In genomic region chr6:117346142-117346930, GRCh38 we compare ENCODE assay signal across 9 cellular contexts.
DNase-seq lines count a peak whose midpoint lies in the region; ATAC-seq and TF ChIP-seq lines count a peak whose summit lies in the region.
"Had no signal": no experiment of that assay in that cellular context is flagged by ENCODE, and none has a peak within 500 bp of the region (broad histone marks: within the 10 kb centered on the region; RNA-seq: fewer than 3 reads in every experiment).

No MANE protein-coding gene starts in this region.

- TF ChIP-seq CTCF in CD14-positive monocyte (IDR thresholded peaks at IDR 0.05) (peak; percentile 62), HCT116 (IDR thresholded peaks at IDR 0.05 in 2 of 3, conservative IDR thresholded peaks at IDR 0.05 in 1 of 3; ENCODE audit: borderline replicate concordance in 1 of 3, insufficient read depth in 1 of 3, low read depth in 2 of 3, low read length in 2 of 3) (peak; percentile 27 to 57 (median 53); a peak in 4 of 6 replicates), PC-9 (conservative IDR thresholded peaks at IDR 0.05) (peak; percentile 89), fibroblast of lung (conservative IDR thresholded peaks at IDR 0.05 in 1 of 2, IDR thresholded peaks at IDR 0.05 in 1 of 2; ENCODE audit: low read depth in 1 of 2, low read length in 2 of 2) (peak; percentile 7 to 27), gastrocnemius medialis (IDR thresholded peaks at IDR 0.05 in 4 of 5, conservative IDR thresholded peaks at IDR 0.05 in 1 of 5) (peak in 4 of 5 experiments; percentile 23 to 55 (median 53))

- no peaks in the 10 kb centered on the region for H3K9me3 Mint-ChIP-seq in CD14-positive monocyte

- H3K27me3 ChIP-seq in HCT116 (ENCODE audit: insufficient read depth, low read length) = no peaks in the 10 kb centered on the region
- no peaks in the 10 kb centered on the region for H3K27me3 ChIP-seq in PC-9 (ENCODE audit: insufficient read depth, low read depth)
- no peaks in the 10 kb centered on the region for H3K27me3 ChIP-seq in fibroblast of lung (ENCODE audit: control insufficient read depth, insufficient read depth, low read length)
- no peaks in the 10 kb centered on the region for H3K27me3 ChIP-seq in gastrocnemius medialis

- no peaks in the 10 kb centered on the region for H3K9me2 ChIP-seq in HCT116 (ENCODE audit: insufficient read depth)
- no peaks in the 10 kb centered on the region for H3K9me2 ChIP-seq in PC-9 (ENCODE audit: insufficient read depth)

- DNase-seq in CD14-positive monocyte (ENCODE audit: low spot score) (no peak), HCT116 (ENCODE audit: low read depth, low spot score) (no peak), PC-9 (peak in 1 of 2 experiments; percentile 44), fibroblast of lung (ENCODE audit: low read depth in 2 of 2) (peak; percentile 18 to 52), gastrocnemius medialis (no peak), NK-92 (lab: John Stamatoyannopoulos, UW; ENCODE audit: unreplicated experiment) (no peak), left colon (no peak)

- H2AFZ ChIP-seq in HCT116 (ENCODE audit: low read depth, low read length, poor library complexity, severe bottlenecking) (peak overlapping the region; percentile 90), PC-9 (no peak overlapping the region; the same call in 1 of the 2 replicates), fibroblast of lung (ENCODE audit: low read length) (no peak overlapping the region)

- intact Hi-C loops in CD14-positive monocyte (cut with micrococcal nuclease) = loop anchor here in 1 of 2 donors (10.0 kb wide), 1 partner anchor 208 kb away; no protein-coding TSS in a partner anchor
- intact Hi-C loops in HCT116 (cut with micrococcal nuclease) = loop anchor here (1.0 to 5.0 kb wide), 5 partner anchors 102 to 484 kb away; partner anchors contain the start of gene NUS1
- intact Hi-C loops in PC-9 (cut with micrococcal nuclease; ENCODE audit: unreplicated experiment) = loop anchor here (1.0 to 10.0 kb wide), 6 partner anchors 101 to 1238 kb away; no protein-coding TSS in a partner anchor
- intact Hi-C loops in gastrocnemius medialis (cut with DNase I; ENCODE audit: low total_unique reads) = loop anchor here (1.0 kb wide), 1 partner anchor 210 kb away; no protein-coding TSS in a partner anchor
- intact Hi-C loops in left colon (cut with DNase I, micrococcal nuclease) = loop anchor here in 1 of 2 donors (5.0 kb wide), 1 partner anchor 211 kb away; no protein-coding TSS in a partner anchor

- H3K4me3 Mint-ChIP-seq in CD14-positive monocyte = no peak overlapping the region

- ATAC-seq in HCT116 (0 out of 2 replicates have a peak, but pooled peaks have one; percentile 36), gastrocnemius medialis (peak; percentile 33 to 44), left colon (no peak), GM21529 (IDR thresholded peaks at IDR 0.05; ENCODE audit: unreplicated experiment) (no peak)

- H3K4me1 Mint-ChIP-seq in CD14-positive monocyte = no peaks in the 10 kb centered on the region

- H3K27ac ChIP-seq in HCT116 (ENCODE audit: low read depth, low read length) (no peak overlapping the region), PC-9 (no peak overlapping the region), fibroblast of lung (ENCODE audit: insufficient read depth, low read length) (no peak overlapping the region), gastrocnemius medialis (no peak overlapping the region)
- H3K27ac ChIP-seq: epithelial cell of prostate had no signal

- H4K20me1 ChIP-seq in HCT116 (ENCODE audit: insufficient read depth) = no peaks in the 10 kb centered on the region
- no peaks in the 10 kb centered on the region for H4K20me1 ChIP-seq in PC-9 (ENCODE audit: insufficient read depth)
- no peaks in the 10 kb centered on the region for H4K20me1 ChIP-seq in fibroblast of lung (ENCODE audit: control insufficient read depth, extremely low read depth, insufficient read depth, low read length)

- no peaks in the 10 kb centered on the region for H3K4me1 ChIP-seq in HCT116 (ENCODE audit: control insufficient read depth in 1 of 2, insufficient read depth in 2 of 2, low read length in 2 of 2)
- H3K4me1 ChIP-seq in PC-9 (replicated peaks; ENCODE audit: insufficient read depth) = no peaks in the 10 kb centered on the region
- H3K4me1 ChIP-seq in fibroblast of lung (ENCODE audit: control insufficient read depth, extremely low read depth, insufficient read depth, low read length) = no peaks in the 10 kb centered on the region
- no peaks in the 10 kb centered on the region for H3K4me1 ChIP-seq in gastrocnemius medialis

- no peaks in the 10 kb centered on the region for H3F3A ChIP-seq in PC-9 (ENCODE audit: insufficient read depth, low read depth)

- in situ Hi-C loops in gastrocnemius medialis (cut with MboI; ENCODE audit: low sequenced_read_pairs in 4 of 4) = loop anchor here (5.0 to 25.0 kb wide), 6 partner anchors 98 to 384 kb away; partner anchors contain the start of gene GOPC (in 2 of the 4)

- H3K4me3 ChIP-seq in HCT116 (replicated peaks in 1 of 2; ENCODE audit: low read depth in 1 of 2, low read length in 2 of 2) = no peak overlapping the region
- H3K4me3 ChIP-seq in PC-9 = no peak overlapping the region
- H3K4me3 ChIP-seq in fibroblast of lung (replicated peaks in 1 of 4; ENCODE audit: control extremely low read depth in 1 of 4, insufficient read depth in 1 of 4, low read depth in 3 of 4, low read length in 4 of 4) = peak overlapping the region in 2 of 4 experiments; percentile 22 to 35
- peak overlapping the region in 2 of 4 donors; percentile 11 to 18 for H3K4me3 ChIP-seq in gastrocnemius medialis

- TF ChIP-seq RAD21 in HCT116 (IDR thresholded peaks at IDR 0.05; ENCODE audit: low read depth) = peak; percentile 71

- H3K36me3 ChIP-seq in HCT116 (ENCODE audit: control insufficient read depth in 1 of 2, insufficient read depth in 2 of 2, low read length in 2 of 2) = no peaks in the 10 kb centered on the region
- H3K36me3 ChIP-seq in PC-9 (ENCODE audit: low read depth) = no peaks in the 10 kb centered on the region
- H3K36me3 ChIP-seq in fibroblast of lung (ENCODE audit: control insufficient read depth, insufficient read depth, low read length) = no peaks in the 10 kb centered on the region
- H3K36me3 ChIP-seq in gastrocnemius medialis = no peaks in the 10 kb centered on the region

- H3K79me2 ChIP-seq in HCT116 (ENCODE audit: insufficient read depth, low read length) (no peaks in the 10 kb centered on the region), PC-9 (ENCODE audit: low read depth) (no peaks in the 10 kb centered on the region), fibroblast of lung (ENCODE audit: control insufficient read depth, insufficient read depth, low read length) (no peaks in the 10 kb centered on the region)

- H3K36me3 Mint-ChIP-seq in CD14-positive monocyte = no peaks in the 10 kb centered on the region

- peaks cover 1 to 4% (median 3%) of the 10 kb centered on the region in 3 donors for H3K27me3 Mint-ChIP-seq in CD14-positive monocyte (ENCODE audit: low read depth in 3 of 3)

- H3K9ac ChIP-seq in HCT116 (ENCODE audit: low read length) = no peak overlapping the region
- H3K9ac ChIP-seq in fibroblast of lung (ENCODE audit: insufficient read depth, low read length) = no peak overlapping the region

- no TSS peak for BruUV-seq in HCT116 (replicated peaks; lab: Mats Ljungman, UMichigan)
- no TSS peak for BruUV-seq in PC-9 (replicated peaks; lab: Mats Ljungman, UMichigan)

- CTCF ChIA-PET in HCT116 (lab: Charles Lee) (interaction anchor here (0.7 kb wide), 1 partner anchor 260 kb away, joined by 3 read pairs; no protein-coding TSS in a partner anchor), PC-9 (lab: Charles Lee) (no interaction called here)

- H3K9me3 ChIP-seq in HCT116 (ENCODE audit: control insufficient read depth in 1 of 2, insufficient read depth in 1 of 2, low read depth in 1 of 2, low read length in 2 of 2) (no peaks in the 10 kb centered on the region), PC-9 (ENCODE audit: insufficient read depth, low read depth) (no peaks in the 10 kb centered on the region), fibroblast of lung (ENCODE audit: control insufficient read depth, insufficient read depth, low read depth, low read length) (no peaks in the 10 kb centered on the region), gastrocnemius medialis (no peaks in the 10 kb centered on the region)

- TF ChIP-seq POLR2A in HCT116 (IDR thresholded peaks at IDR 0.05; ENCODE audit: borderline replicate concordance, extremely low read depth, insufficient read depth, insufficient read length) (no peak), gastrocnemius medialis (IDR thresholded peaks at IDR 0.05) (no peak)

- H3K27ac Mint-ChIP-seq in CD14-positive monocyte = no peak overlapping the region

- POLR2A ChIA-PET in HCT116 (lab: Charles Lee) (no interaction called here), PC-9 (lab: Charles Lee; ENCODE audit: unreplicated experiment) (no interaction called here)

- H3K4me2 ChIP-seq in HCT116 (ENCODE audit: low read length) (no peak overlapping the region), PC-9 (peak overlapping the region; percentile 20; the same call in 1 of the 2 replicates), fibroblast of lung (ENCODE audit: extremely low read depth, insufficient read depth, low read length) (no peak overlapping the region)

- RAD21 ChIA-PET in HCT116 (lab: Charles Lee; ENCODE audit: low non-redundant PET in 1 of 2, low total read pairs in 2 of 2, uncharacterized antibody in 2 of 2, unreplicated experiment in 2 of 2) = no interaction called here

TF ChIP-seq in HCT116, 20 proteins besides CTCF, POLR2A, EP300 and RAD21 (continues in another document):
- TF ChIP-seq JUND (IDR thresholded peaks at IDR 0.05) = no peak
- TF ChIP-seq FOSL1 (IDR thresholded peaks at IDR 0.05; ENCODE audit: low read depth) = no peak
- TF ChIP-seq SRF (IDR thresholded peaks at IDR 0.05; ENCODE audit: low read depth) = no peak
- TF ChIP-seq ELF1 (IDR thresholded peaks at IDR 0.05; ENCODE audit: borderline replicate concordance, low read depth) = no peak
- TF ChIP-seq ZBTB33 (IDR thresholded peaks at IDR 0.05; ENCODE audit: extremely low read depth, insufficient replicate concordance, low read length) = no peak
- no peak for TF ChIP-seq CEBPB (IDR thresholded peaks at IDR 0.05; ENCODE audit: low read depth)
- TF ChIP-seq CBX3 (IDR thresholded peaks at IDR 0.05; ENCODE audit: low read depth) = no peak

Comparison
In these comparisons a context has a peak if more than half of its experiments do, and no peak if none do; other contexts are left out.
1. DNase-seq: peak in fibroblast of lung (2 of 2); none in CD14-positive monocyte (single experiment), HCT116 (single experiment), gastrocnemius medialis (0 of 2), NK-92 (single experiment) and left colon (0 of 2).
2. CTCF ChIP-seq: peak in every context shown above with its lines; median percentile 89 in PC-9; 62 in CD14-positive monocyte; 53 in HCT116; 53 in gastrocnemius medialis; 17 in fibroblast of lung.
3. ATAC-seq: peak in HCT116 (single experiment) and gastrocnemius medialis (2 of 2); none in left colon (single experiment) and GM21529 (single experiment).